ENCODE assay signal across 23 cellular contexts in genomic region chr12:128191380-128191779, GRCh38.
"Had no signal": no experiment of that assay in that cellular context is flagged by ENCODE, and none has a peak within 500 bp of the region (broad histone marks: within the 10 kb centered on the region; RNA-seq: fewer than 3 reads in every experiment).

No MANE protein-coding gene starts in this region.

- H3K27me3 ChIP-seq: dorsolateral prefrontal cortex, gastrocnemius medialis, hepatocyte, left lung, ovary, spleen, tibial nerve, upper lobe of left lung had no signal

- H3K36me3 Mint-ChIP-seq: stimulated activated memory B cell treated with anti-CD40 and anti-IgM and Interleukin-4, amounts not matched to agents 10 μg/mL and 1 μg/mL and 100 μg/mL, for 72 hours had no signal

- DNase-seq: effector CD4-positive, alpha-beta T cell; foreskin fibroblast; gastrocnemius medialis; heart left ventricle; left cardiac atrium; left lung; mesenchymal stem cell; naive thymus-derived CD8-positive, alpha-beta T cell; ovary; spleen; stimulated activated CD4-positive, alpha-beta T cell treated with anti-CD3 and anti-CD28 coated beads, Interleukin-4, amount 100 ng/mL, for 4 hours; stimulated activated naive CD8-positive, alpha-beta T cell treated with anti-CD3 and anti-CD28 coated beads, Interleukin-15, Interleukin-2, amounts not matched to agents 100 U/mL and 50 U/mL, for 24 hours had no signal

- H3K4me3 Mint-ChIP-seq: naive thymus-derived CD8-positive, alpha-beta T cell; stimulated activated memory B cell treated with anti-CD40 and anti-IgM and Interleukin-4, amounts not matched to agents 10 μg/mL and 1 μg/mL and 100 μg/mL, for 72 hours had no signal

- H3K4me1 ChIP-seq: gastrocnemius medialis, heart left ventricle, left lung, spleen, tibial nerve, upper lobe of left lung had no signal

- H3K9me3 ChIP-seq: gastrocnemius medialis, heart left ventricle, thoracic aorta, upper lobe of left lung had no signal

- H3K36me3 ChIP-seq: gastrocnemius medialis, heart left ventricle, left lung, ovary, spleen, thoracic aorta, tibial nerve, upper lobe of left lung had no signal

- ATAC-seq: esophagus mucosa; gastrocnemius medialis; heart left ventricle; left cardiac atrium; left lung; naive thymus-derived CD8-positive, alpha-beta T cell; stimulated activated memory B cell treated with anti-CD40 and anti-IgM and Interleukin-4, amounts not matched to agents 10 μg/mL and 1 μg/mL and 100 μg/mL, for 72 hours; stimulated activated naive CD8-positive, alpha-beta T cell treated with anti-CD3 and anti-CD28 coated beads, Interleukin-15, Interleukin-2, amounts not matched to agents 100 U/mL and 50 U/mL, for 24 hours had no signal

- H2AFZ ChIP-seq: hepatocyte had no signal

- H3K9me3 Mint-ChIP-seq: stimulated activated memory B cell treated with anti-CD40 and anti-IgM and Interleukin-4, amounts not matched to agents 10 μg/mL and 1 μg/mL and 100 μg/mL, for 72 hours had no signal

- H3K4me3 ChIP-seq: gastrocnemius medialis, heart left ventricle, hepatocyte, left lung, ovary, skin epidermis, spleen, thoracic aorta, tibial nerve, upper lobe of left lung had no signal

- H3K27ac Mint-ChIP-seq: naive thymus-derived CD8-positive, alpha-beta T cell; nephron progenitor cell; stimulated activated memory B cell treated with anti-CD40 and anti-IgM and Interleukin-4, amounts not matched to agents 10 μg/mL and 1 μg/mL and 100 μg/mL, for 72 hours had no signal

- H3K4me1 Mint-ChIP-seq: naive thymus-derived CD8-positive, alpha-beta T cell; nephron progenitor cell; stimulated activated memory B cell treated with anti-CD40 and anti-IgM and Interleukin-4, amounts not matched to agents 10 μg/mL and 1 μg/mL and 100 μg/mL, for 72 hours had no signal

- H3K27me3 Mint-ChIP-seq: stimulated activated memory B cell treated with anti-CD40 and anti-IgM and Interleukin-4, amounts not matched to agents 10 μg/mL and 1 μg/mL and 100 μg/mL, for 72 hours had no signal

- FAIRE-seq: urothelium cell line had no signal

- H3K27ac ChIP-seq: epithelial cell of prostate, gastrocnemius medialis, heart left ventricle, hepatocyte, left lung, ovary, skin epidermis, spleen, thoracic aorta, tibial nerve, upper lobe of left lung had no signal

- H3K79me2 ChIP-seq: hepatocyte had no signal
